ENCODE assay signal across 8 cellular contexts in genomic region chr1:179809506-179810366, GRCh38.
DNase-seq lines count a peak whose midpoint lies in the region; ATAC-seq and TF ChIP-seq lines count a peak whose summit lies in the region.

No MANE protein-coding gene starts in this region.

- no peaks in the 10 kb centered on the region for H3K36me3 Mint-ChIP-seq in CD14-positive monocyte
- no peaks in the 10 kb centered on the region for H3K36me3 Mint-ChIP-seq in activated CD8-positive, alpha-beta T cell treated with anti-CD3 and anti-CD28 coated beads for 36 hours (ENCODE audit: low read depth)
- H3K36me3 Mint-ChIP-seq in effector memory CD8-positive, alpha-beta T cell (ENCODE audit: insufficient read depth), result peaks cover under 1% of the 10 kb centered on the region

- POLR2A ChIA-PET in activated CD8-positive, alpha-beta T cell treated with anti-CD3 and anti-CD28 coated beads for 36 hours (lab: Charles Lee), result no interaction called here

- peaks cover 5 to 12% (median 9%) of the 10 kb centered on the region in 3 donors for H3K27me3 Mint-ChIP-seq in CD14-positive monocyte (ENCODE audit: low read depth in 3 of 3)
- H3K27me3 Mint-ChIP-seq in activated CD8-positive, alpha-beta T cell treated with anti-CD3 and anti-CD28 coated beads for 36 hours, result peaks cover 2% of the 10 kb centered on the region
- H3K27me3 Mint-ChIP-seq in effector memory CD8-positive, alpha-beta T cell, result peaks cover 33 to 55% of the 10 kb centered on the region in 2 donors

- no peak overlapping the region for H3K4me3 Mint-ChIP-seq in CD14-positive monocyte
- H3K4me3 Mint-ChIP-seq in activated CD8-positive, alpha-beta T cell treated with anti-CD3 and anti-CD28 coated beads for 36 hours, result no peak overlapping the region
- no peak overlapping the region for H3K4me3 Mint-ChIP-seq in effector memory CD8-positive, alpha-beta T cell

- ATAC-seq in GM19395 (IDR thresholded peaks at IDR 0.05; ENCODE audit: unreplicated experiment) (peak; percentile 69), HG03575 (IDR thresholded peaks at IDR 0.05; ENCODE audit: extremely low read depth, insufficient number of reproducible peaks, low FRiP score, unreplicated experiment) (peak; percentile 65)
- peak; percentile 83 for ATAC-seq in activated CD8-positive, alpha-beta T cell treated with anti-CD3 and anti-CD28 coated beads for 36 hours
- ATAC-seq in effector memory CD8-positive, alpha-beta T cell (replicated peaks), result peak; percentile 62

- intact Hi-C loops in CD14-positive monocyte (cut with micrococcal nuclease), result loop anchor here in 1 of 2 donors (5.0 kb wide), 1 partner anchor 732 kb away; no protein-coding TSS in a partner anchor
- intact Hi-C loops in activated CD8-positive, alpha-beta T cell treated with anti-CD3 and anti-CD28 coated beads for 36 hours (cut with micrococcal nuclease), result loop anchor here (1.0 kb wide), 1 partner anchor 103 kb away; no protein-coding TSS in a partner anchor

- H3K27ac Mint-ChIP-seq in CD14-positive monocyte, result no peak overlapping the region
- H3K27ac Mint-ChIP-seq in activated CD8-positive, alpha-beta T cell treated with anti-CD3 and anti-CD28 coated beads for 36 hours, result no peak overlapping the region
- H3K27ac Mint-ChIP-seq in effector memory CD8-positive, alpha-beta T cell, result no peak overlapping the region

- H3K9me3 Mint-ChIP-seq in CD14-positive monocyte, result peaks cover 0 to 2% (median 0%) of the 10 kb centered on the region in 7 donors
- no peaks in the 10 kb centered on the region for H3K9me3 Mint-ChIP-seq in activated CD8-positive, alpha-beta T cell treated with anti-CD3 and anti-CD28 coated beads for 36 hours
- no peaks in the 10 kb centered on the region for H3K9me3 Mint-ChIP-seq in effector memory CD8-positive, alpha-beta T cell

- no peak for DNase-seq in CD14-positive monocyte (ENCODE audit: low spot score)
- DNase-seq in NCI-H82 (lab: John Stamatoyannopoulos, UW), result peak; percentile 92
- peak; percentile 76 for DNase-seq in activated CD8-positive, alpha-beta T cell treated with anti-CD3 and anti-CD28 coated beads for 36 hours
- DNase-seq in effector memory CD8-positive, alpha-beta T cell, result peak; percentile 54 to 58 (median 56)
- peak; percentile 56 for DNase-seq in midbrain (lab: John Stamatoyannopoulos, UW)
- DNase-seq in stimulated activated CD8-positive, alpha-beta memory T cell treated with anti-CD3 and anti-CD28 coated beads, Interleukin-4, amount 100 ng/mL, for 48 hours, result peak; percentile 78

- CTCF ChIA-PET in activated CD8-positive, alpha-beta T cell treated with anti-CD3 and anti-CD28 coated beads for 36 hours (lab: Charles Lee), result interaction anchor here (0.6 to 14.9 kb wide), 54 partner anchors 9 to 1499 kb away, joined by 3 to 634 read pairs (median 4); no protein-coding TSS in a partner anchor

- peak; percentile 87 for TF ChIP-seq CTCF in CD14-positive monocyte (IDR thresholded peaks at IDR 0.05)
- TF ChIP-seq CTCF in activated CD8-positive, alpha-beta T cell treated with anti-CD3 and anti-CD28 coated beads for 36 hours (IDR thresholded peaks at IDR 0.05), result peak; percentile 87

- peaks cover 9% of the 10 kb centered on the region for H3K4me1 Mint-ChIP-seq in CD14-positive monocyte
- H3K4me1 Mint-ChIP-seq in activated CD8-positive, alpha-beta T cell treated with anti-CD3 and anti-CD28 coated beads for 36 hours (ENCODE audit: low read depth), result peaks cover 4% of the 10 kb centered on the region
- peaks cover 4 to 7% of the 10 kb centered on the region in 2 donors for H3K4me1 Mint-ChIP-seq in effector memory CD8-positive, alpha-beta T cell (ENCODE audit: low read depth in 2 of 2)
